In the genomic region with DNA sequence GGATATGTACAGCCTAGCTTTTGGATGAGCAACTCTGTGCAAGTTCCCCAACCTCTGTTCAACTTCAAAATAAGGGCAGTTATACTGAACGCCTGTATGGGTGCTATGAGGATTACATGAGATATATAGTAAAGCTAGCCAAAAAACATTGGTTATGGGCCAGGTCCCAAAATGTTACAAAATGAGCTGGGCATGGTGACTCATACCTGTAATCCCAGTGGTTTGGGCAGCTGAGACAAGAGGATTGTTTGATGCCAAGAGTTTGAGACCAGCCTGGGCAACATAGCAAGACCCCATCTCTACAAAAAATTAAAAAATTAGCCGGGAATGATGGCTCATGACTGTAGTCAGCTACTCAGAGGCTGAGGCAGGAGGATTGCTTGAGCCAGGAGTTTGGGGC, we compare ENCODE assay signal across 1 cellular context.
TF ChIP-seq lines count a peak whose summit lies in the region.

No MANE protein-coding gene starts in this region.

TF ChIP-seq in K562, 482 proteins besides CTCF, POLR2A, EP300 and RAD21:
- no peak for TF ChIP-seq ESRRA (IDR thresholded peaks at IDR 0.05; ENCODE audit: borderline replicate concordance, low read depth)
- TF ChIP-seq ZNF561 (CRISPR knock-in tag; conservative IDR thresholded peaks at IDR 0.05) = no peak
- TF ChIP-seq YY1 (IDR thresholded peaks at IDR 0.05; ENCODE audit: borderline replicate concordance in 1 of 3, control insufficient read depth in 1 of 3, extremely low read depth in 1 of 3, insufficient read depth in 3 of 3, insufficient read length in 1 of 3, insufficient replicate concordance in 2 of 3, low read depth in 1 of 3, low read length in 2 of 3) = no peak
- no peak for TF ChIP-seq NFIX (CRISPR knock-in tag; IDR thresholded peaks at IDR 0.05; ENCODE audit: low read depth)
- TF ChIP-seq PTRF (tag; IDR thresholded peaks at IDR 0.05) = no peak
- TF ChIP-seq ZNF324 (CRISPR knock-in tag; IDR thresholded peaks at IDR 0.05) = no peak
- TF ChIP-seq RBM25 (IDR thresholded peaks at IDR 0.05; ENCODE audit: low read depth, low read length, severe bottlenecking) = peak; percentile 37
- TF ChIP-seq, protein P1, sequence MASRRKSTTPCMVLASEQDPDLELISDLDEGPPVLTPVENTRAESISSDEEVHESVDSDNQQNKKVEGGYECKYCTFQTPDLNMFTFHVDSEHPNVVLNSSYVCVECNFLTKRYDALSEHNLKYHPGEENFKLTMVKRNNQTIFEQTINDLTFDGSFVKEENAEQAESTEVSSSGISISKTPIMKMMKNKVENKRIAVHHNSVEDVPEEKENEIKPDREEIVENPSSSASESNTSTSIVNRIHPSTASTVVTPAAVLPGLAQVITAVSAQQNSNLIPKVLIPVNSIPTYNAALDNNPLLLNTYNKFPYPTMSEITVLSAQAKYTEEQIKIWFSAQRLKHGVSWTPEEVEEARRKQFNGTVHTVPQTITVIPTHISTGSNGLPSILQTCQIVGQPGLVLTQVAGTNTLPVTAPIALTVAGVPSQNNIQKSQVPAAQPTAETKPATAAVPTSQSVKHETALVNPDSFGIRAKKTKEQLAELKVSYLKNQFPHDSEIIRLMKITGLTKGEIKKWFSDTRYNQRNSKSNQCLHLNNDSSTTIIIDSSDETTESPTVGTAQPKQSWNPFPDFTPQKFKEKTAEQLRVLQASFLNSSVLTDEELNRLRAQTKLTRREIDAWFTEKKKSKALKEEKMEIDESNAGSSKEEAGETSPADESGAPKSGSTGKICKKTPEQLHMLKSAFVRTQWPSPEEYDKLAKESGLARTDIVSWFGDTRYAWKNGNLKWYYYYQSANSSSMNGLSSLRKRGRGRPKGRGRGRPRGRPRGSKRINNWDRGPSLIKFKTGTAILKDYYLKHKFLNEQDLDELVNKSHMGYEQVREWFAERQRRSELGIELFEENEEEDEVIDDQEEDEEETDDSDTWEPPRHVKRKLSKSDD (conservative IDR thresholded peaks at IDR 0.05; ENCODE audit: low read length) = no peak
- 0 out of 2 replicates have a peak, but pooled peaks have one; percentile 21 for TF ChIP-seq ADNP (tag; IDR thresholded peaks at IDR 0.05)
- TF ChIP-seq, protein P2, sequence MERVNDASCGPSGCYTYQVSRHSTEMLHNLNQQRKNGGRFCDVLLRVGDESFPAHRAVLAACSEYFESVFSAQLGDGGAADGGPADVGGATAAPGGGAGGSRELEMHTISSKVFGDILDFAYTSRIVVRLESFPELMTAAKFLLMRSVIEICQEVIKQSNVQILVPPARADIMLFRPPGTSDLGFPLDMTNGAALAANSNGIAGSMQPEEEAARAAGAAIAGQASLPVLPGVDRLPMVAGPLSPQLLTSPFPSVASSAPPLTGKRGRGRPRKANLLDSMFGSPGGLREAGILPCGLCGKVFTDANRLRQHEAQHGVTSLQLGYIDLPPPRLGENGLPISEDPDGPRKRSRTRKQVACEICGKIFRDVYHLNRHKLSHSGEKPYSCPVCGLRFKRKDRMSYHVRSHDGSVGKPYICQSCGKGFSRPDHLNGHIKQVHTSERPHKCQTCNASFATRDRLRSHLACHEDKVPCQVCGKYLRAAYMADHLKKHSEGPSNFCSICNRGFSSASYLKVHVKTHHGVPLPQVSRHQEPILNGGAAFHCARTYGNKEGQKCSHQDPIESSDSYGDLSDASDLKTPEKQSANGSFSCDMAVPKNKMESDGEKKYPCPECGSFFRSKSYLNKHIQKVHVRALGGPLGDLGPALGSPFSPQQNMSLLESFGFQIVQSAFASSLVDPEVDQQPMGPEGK (CRISPR knock-in tag; IDR thresholded peaks at IDR 0.05; ENCODE audit: borderline replicate concordance) = no peak
- TF ChIP-seq HSF4 (CRISPR knock-in tag; IDR thresholded peaks at IDR 0.05; ENCODE audit: borderline replicate concordance) = no peak
- TF ChIP-seq ZNF507 (tag; conservative IDR thresholded peaks at IDR 0.05) = no peak
- TF ChIP-seq, protein P3, sequence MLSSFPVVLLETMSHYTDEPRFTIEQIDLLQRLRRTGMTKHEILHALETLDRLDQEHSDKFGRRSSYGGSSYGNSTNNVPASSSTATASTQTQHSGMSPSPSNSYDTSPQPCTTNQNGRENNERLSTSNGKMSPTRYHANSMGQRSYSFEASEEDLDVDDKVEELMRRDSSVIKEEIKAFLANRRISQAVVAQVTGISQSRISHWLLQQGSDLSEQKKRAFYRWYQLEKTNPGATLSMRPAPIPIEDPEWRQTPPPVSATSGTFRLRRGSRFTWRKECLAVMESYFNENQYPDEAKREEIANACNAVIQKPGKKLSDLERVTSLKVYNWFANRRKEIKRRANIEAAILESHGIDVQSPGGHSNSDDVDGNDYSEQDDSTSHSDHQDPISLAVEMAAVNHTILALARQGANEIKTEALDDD (IDR thresholded peaks at IDR 0.05) = no peak
- no peak for TF ChIP-seq RBM22 (IDR thresholded peaks at IDR 0.05; ENCODE audit: low read depth, low read length, poor library complexity, severe bottlenecking)
- TF ChIP-seq NR1H2 (CRISPR knock-in tag; IDR thresholded peaks at IDR 0.05) = no peak
- peak; percentile 97 for TF ChIP-seq ZNF121 (CRISPR knock-in tag; conservative IDR thresholded peaks at IDR 0.05)
- no peak for TF ChIP-seq HNRNPH1 (optimal IDR thresholded peaks at IDR 0.05; ENCODE audit: low read depth, low read length)
- TF ChIP-seq BACH1 (tag; IDR thresholded peaks at IDR 0.05) = no peak
- TF ChIP-seq, protein P4, sequence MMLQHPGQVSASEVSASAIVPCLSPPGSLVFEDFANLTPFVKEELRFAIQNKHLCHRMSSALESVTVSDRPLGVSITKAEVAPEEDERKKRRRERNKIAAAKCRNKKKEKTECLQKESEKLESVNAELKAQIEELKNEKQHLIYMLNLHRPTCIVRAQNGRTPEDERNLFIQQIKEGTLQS (IDR thresholded peaks at IDR 0.05) = peak; percentile 35
- TF ChIP-seq, protein P4 (CRISPR knock-in tag; conservative IDR thresholded peaks at IDR 0.05) = no peak
- TF ChIP-seq, protein P5, sequence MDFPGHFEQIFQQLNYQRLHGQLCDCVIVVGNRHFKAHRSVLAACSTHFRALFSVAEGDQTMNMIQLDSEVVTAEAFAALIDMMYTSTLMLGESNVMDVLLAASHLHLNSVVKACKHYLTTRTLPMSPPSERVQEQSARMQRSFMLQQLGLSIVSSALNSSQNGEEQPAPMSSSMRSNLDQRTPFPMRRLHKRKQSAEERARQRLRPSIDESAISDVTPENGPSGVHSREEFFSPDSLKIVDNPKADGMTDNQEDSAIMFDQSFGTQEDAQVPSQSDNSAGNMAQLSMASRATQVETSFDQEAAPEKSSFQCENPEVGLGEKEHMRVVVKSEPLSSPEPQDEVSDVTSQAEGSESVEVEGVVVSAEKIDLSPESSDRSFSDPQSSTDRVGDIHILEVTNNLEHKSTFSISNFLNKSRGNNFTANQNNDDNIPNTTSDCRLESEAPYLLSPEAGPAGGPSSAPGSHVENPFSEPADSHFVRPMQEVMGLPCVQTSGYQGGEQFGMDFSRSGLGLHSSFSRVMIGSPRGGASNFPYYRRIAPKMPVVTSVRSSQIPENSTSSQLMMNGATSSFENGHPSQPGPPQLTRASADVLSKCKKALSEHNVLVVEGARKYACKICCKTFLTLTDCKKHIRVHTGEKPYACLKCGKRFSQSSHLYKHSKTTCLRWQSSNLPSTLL (IDR thresholded peaks at IDR 0.05) = no peak
- TF ChIP-seq SRF (CRISPR knock-in tag; IDR thresholded peaks at IDR 0.05) = no peak
- TF ChIP-seq MYNN (IDR thresholded peaks at IDR 0.05) = no peak
- no peak for TF ChIP-seq MYNN (CRISPR knock-in tag; IDR thresholded peaks at IDR 0.05)
- TF ChIP-seq, protein P6, sequence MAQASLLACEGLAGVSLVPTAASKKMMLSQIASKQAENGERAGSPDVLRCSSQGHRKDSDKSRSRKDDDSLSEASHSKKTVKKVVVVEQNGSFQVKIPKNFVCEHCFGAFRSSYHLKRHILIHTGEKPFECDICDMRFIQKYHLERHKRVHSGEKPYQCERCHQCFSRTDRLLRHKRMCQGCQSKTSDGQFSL (CRISPR knock-in tag; IDR thresholded peaks at IDR 0.05) = no peak
- TF ChIP-seq, protein P6 (tag; IDR thresholded peaks at IDR 0.05) = no peak
- TF ChIP-seq FOXP1 (CRISPR knock-in tag; IDR thresholded peaks at IDR 0.05) = no peak
- no peak for TF ChIP-seq ELF1 (tag; IDR thresholded peaks at IDR 0.05)
- no peak for TF ChIP-seq PYGO2 (tag; IDR thresholded peaks at IDR 0.05)
- TF ChIP-seq ZEB2 (IDR thresholded peaks at IDR 0.05) = no peak
